Comparison of ENCODE assay signal across 1 cellular context in the genomic region with DNA sequence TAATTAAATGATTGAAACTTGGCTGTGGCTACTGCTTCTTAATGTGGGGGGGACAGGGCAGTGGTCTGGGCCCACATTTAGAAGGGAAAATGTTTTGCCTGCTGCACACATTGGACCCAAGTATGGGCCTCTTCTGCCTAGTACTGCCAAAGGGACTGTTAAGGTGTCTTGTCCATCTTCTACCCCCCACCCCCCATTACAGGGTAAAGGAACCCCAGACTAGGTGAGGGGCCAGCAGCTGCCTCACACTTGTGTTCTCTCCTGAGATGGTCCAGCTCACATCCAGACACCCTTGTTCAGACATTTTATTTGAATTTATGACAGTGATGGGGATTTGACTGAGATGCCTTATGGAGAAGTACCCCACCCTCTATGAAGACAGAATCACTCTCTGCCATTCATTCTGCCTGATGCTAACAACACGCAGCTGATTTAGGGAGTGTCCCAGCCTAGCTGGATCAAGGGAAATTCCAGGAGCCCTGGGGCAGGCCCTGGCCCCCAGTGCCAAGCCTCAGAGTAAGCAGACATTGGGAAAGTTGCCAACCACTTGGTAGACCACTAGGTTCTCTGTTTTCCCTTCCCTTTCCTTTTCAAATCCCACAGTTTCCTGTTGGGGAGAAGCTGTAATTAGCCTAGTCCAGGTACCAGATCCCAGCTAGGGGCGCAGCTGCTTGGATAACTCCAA.
TF ChIP-seq lines count a peak whose summit lies in the region.

No MANE protein-coding gene starts in this region.

TF ChIP-seq in IMR-90, 13 proteins besides CTCF, POLR2A, EP300 and RAD21 (continued from another document):
- TF ChIP-seq, protein P1, sequence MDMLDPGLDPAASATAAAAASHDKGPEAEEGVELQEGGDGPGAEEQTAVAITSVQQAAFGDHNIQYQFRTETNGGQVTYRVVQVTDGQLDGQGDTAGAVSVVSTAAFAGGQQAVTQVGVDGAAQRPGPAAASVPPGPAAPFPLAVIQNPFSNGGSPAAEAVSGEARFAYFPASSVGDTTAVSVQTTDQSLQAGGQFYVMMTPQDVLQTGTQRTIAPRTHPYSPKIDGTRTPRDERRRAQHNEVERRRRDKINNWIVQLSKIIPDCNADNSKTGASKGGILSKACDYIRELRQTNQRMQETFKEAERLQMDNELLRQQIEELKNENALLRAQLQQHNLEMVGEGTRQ (IDR thresholded peaks at IDR 0.05; ENCODE audit: low read depth, low read length) = no peak
